ENCODE assay signal across 25 cellular contexts in the genomic region with DNA sequence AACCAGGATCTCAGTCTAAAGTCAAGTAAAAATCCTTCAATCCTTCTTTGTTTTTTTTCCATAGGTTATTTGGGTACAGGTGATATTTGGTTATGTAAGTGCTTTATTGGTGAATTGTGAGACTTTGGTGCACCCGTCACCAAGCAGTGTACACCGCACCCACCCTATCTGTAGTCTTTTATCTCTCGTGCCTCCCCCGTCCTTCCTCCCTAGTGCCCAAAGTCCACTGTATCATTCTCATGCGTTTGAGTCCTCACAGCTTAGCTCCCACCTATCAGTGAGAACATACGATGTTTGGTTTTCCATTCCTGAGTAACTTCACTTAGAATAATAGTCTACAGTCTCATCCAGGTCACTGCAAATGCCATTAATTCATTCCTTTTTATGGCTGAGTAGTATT. TPM values are rescaled to one million over a fixed set of nuclear protein-coding genes. Genes with fewer than 3 reads are reported as not detected.
A peak's percentile ranks its signal among the peaks of the same experiment; 100 is the strongest.
DNase-seq lines count a peak whose midpoint lies in the region; ATAC-seq, FAIRE-seq and TF ChIP-seq lines count a peak whose summit lies in the region.
"Had no signal": no experiment of that assay in that cellular context is flagged by ENCODE, and none has a peak within 500 bp of the region (broad histone marks: within the 10 kb centered on the region; RNA-seq: fewer than 3 reads in every experiment).

No MANE protein-coding gene starts in this region.

- no peaks in the 10 kb centered on the region for H3F3A ChIP-seq in PC-3 (ENCODE audit: low read length, unreplicated experiment)

- H3K79me2 ChIP-seq in PC-3 (ENCODE audit: low read length) = no peaks in the 10 kb centered on the region

- no peak for FAIRE-seq in small intestine (lab: Jason Lieb, UNC)
- FAIRE-seq: GM12891, GM18507 had no signal

- CTCF ChIA-PET in HEK293 (lab: Yijun Ruan, JAX) = no interaction called here
- CTCF ChIA-PET in PC-3 (lab: Charles Lee) = no interaction called here

- ATAC-seq in PC-3 = no peak
- ATAC-seq in activated T-cell treated with anti-CD3 and anti-CD28 coated beads, Interleukin-2, amount 50 U/mL, for 72 hours (replicated peaks in 1 of 2) = no peak
- no peak for ATAC-seq in HG03045 (IDR thresholded peaks at IDR 0.05; ENCODE audit: unreplicated experiment)
- ATAC-seq: GM23338, HCT116 had no signal

- BruUV-seq in PC-3 (replicated peaks; lab: Mats Ljungman, UMichigan) = no TSS peak

- H3K27ac ChIP-seq in HEK293 (ENCODE audit: extremely low read depth, low read depth, low read length) (no peak overlapping the region), PC-3 (ENCODE audit: low read length) (peak overlapping the region; percentile 91), small intestine (ENCODE audit: low read depth in 1 of 2, low read length in 1 of 2) (no peak overlapping the region), left ventricle myocardium inferior (replicated peaks) (no peak overlapping the region)

- peaks cover 22% of the 10 kb centered on the region for H3K4me1 Mint-ChIP-seq in activated T-cell treated with anti-CD3 and anti-CD28 coated beads, Interleukin-2, amount 50 U/mL, for 72 hours (ENCODE audit: low read depth)
- H3K4me1 Mint-ChIP-seq: CD4-positive, alpha-beta memory T cell; GM23338 had no signal

- POLR2A ChIA-PET in HEK293 (lab: Yijun Ruan, JAX) = no interaction called here
- POLR2A ChIA-PET in PC-3 (lab: Charles Lee; ENCODE audit: unreplicated experiment) = no interaction called here

- H3K4me3 ChIP-seq in HEK293 (ENCODE audit: low read depth, low read length) (no peak overlapping the region), PC-3 (ENCODE audit: low read length) (no peak overlapping the region), small intestine (ENCODE audit: low read depth in 1 of 2, low read length in 2 of 2) (no peak overlapping the region), left ventricle myocardium inferior (no peak overlapping the region)
- H3K4me3 ChIP-seq: GM23338 had no signal

- H3K9me3 ChIP-seq in HEK293 (ENCODE audit: control insufficient read depth, insufficient read depth, low read depth, low read length) (no peaks in the 10 kb centered on the region; the same call in 1 of the 2 replicates), PC-3 (ENCODE audit: low read length) (no peaks in the 10 kb centered on the region), small intestine (ENCODE audit: control insufficient read depth, low read depth) (no peaks in the 10 kb centered on the region), left ventricle myocardium inferior (replicated peaks) (peaks cover 21% of the 10 kb centered on the region)

- no peak overlapping the region for H3K9ac ChIP-seq in PC-3 (ENCODE audit: low read length)

- H3K36me3 Mint-ChIP-seq in activated T-cell treated with anti-CD3 and anti-CD28 coated beads, Interleukin-2, amount 50 U/mL, for 72 hours (ENCODE audit: insufficient read depth in 2 of 2) = peaks cover 0 to 2% of the 10 kb centered on the region in 2 donors
- H3K36me3 Mint-ChIP-seq: CD4-positive, alpha-beta memory T cell had no signal

- H2AFZ ChIP-seq in PC-3 (ENCODE audit: low read length) = no peak overlapping the region
- H2AFZ ChIP-seq: GM23338 had no signal

- no peaks in the 10 kb centered on the region for H4K20me1 ChIP-seq in PC-3 (ENCODE audit: low read length)

- H3K4me1 ChIP-seq in HEK293 (ENCODE audit: control insufficient read depth, insufficient read depth, low read length) (no peaks in the 10 kb centered on the region), PC-3 (ENCODE audit: insufficient read depth, low read length) (peaks cover 40% of the 10 kb centered on the region), small intestine (ENCODE audit: control insufficient read depth in 2 of 2, insufficient read depth in 1 of 2, low read depth in 1 of 2, low read length in 1 of 2) (no peaks in the 10 kb centered on the region), left ventricle myocardium inferior (peaks cover 13% of the 10 kb centered on the region)

- no peak for DNase-seq in PC-3
- DNase-seq in small intestine = peak; percentile 35
- DNase-seq in left ventricle myocardium inferior = no peak
- DNase-seq in activated T-cell treated with anti-CD3 and anti-CD28 coated beads, Interleukin-2, amount 50 U/mL, for 72 hours = no peak
- DNase-seq: C1 segment of cervical spinal cord; Calu3; CD4-positive, alpha-beta memory T cell; COR-L47; DMS53; DMS79 treated with DMSO at 0.1 percent for 48 hours; GF-D8; H9; HFFc6 had no signal

- H3K27ac Mint-ChIP-seq in activated T-cell treated with anti-CD3 and anti-CD28 coated beads, Interleukin-2, amount 50 U/mL, for 72 hours = no peak overlapping the region
- H3K27ac Mint-ChIP-seq: CD4-positive, alpha-beta memory T cell; GM23338; H9; HFFc6 had no signal

- H3K4me3 Mint-ChIP-seq in activated T-cell treated with anti-CD3 and anti-CD28 coated beads, Interleukin-2, amount 50 U/mL, for 72 hours = no peak overlapping the region
- H3K4me3 Mint-ChIP-seq: CD4-positive, alpha-beta memory T cell; GM23338; H9; HFFc6 had no signal

- H3K27me3 ChIP-seq in PC-3 (ENCODE audit: low read length) (no peaks in the 10 kb centered on the region), small intestine (ENCODE audit: control insufficient read depth in 2 of 2, insufficient read depth in 2 of 2, low read length in 2 of 2) (no peaks in the 10 kb centered on the region), left ventricle myocardium inferior (ENCODE audit: low read depth) (no peaks in the 10 kb centered on the region)

- H3K9me2 ChIP-seq in PC-3 (replicated peaks; ENCODE audit: low read length) = no peaks in the 10 kb centered on the region

- intact Hi-C loops in PC-3 (cut with micrococcal nuclease) (no loop called here), left ventricle myocardium inferior (cut with micrococcal nuclease) (no loop called here)

- H3K4me2 ChIP-seq in PC-3 (ENCODE audit: low read length) = 0 out of 2 replicates have a peak overlapping the region, but pooled peaks have one; percentile 54
- H3K4me2 ChIP-seq: GM23338 had no signal

- TF ChIP-seq CTCF in HEK293 (tag by site-specific recombination; IDR thresholded peaks at IDR 0.05) (no peak), PC-3 (conservative IDR thresholded peaks at IDR 0.05; ENCODE audit: low read depth, low read length) (no peak), left ventricle myocardium inferior (IDR thresholded peaks at IDR 0.05; ENCODE audit: borderline replicate concordance) (no peak)

- 10 to 51% (median 35%) methylated on average over 6 of the region's 6 CpGs for WGBS in small intestine, 3 donors

- no peaks in the 10 kb centered on the region for H3K9me3 Mint-ChIP-seq in activated T-cell treated with anti-CD3 and anti-CD28 coated beads, Interleukin-2, amount 50 U/mL, for 72 hours

- peaks cover 62% of the 10 kb centered on the region for H3K27me3 Mint-ChIP-seq in activated T-cell treated with anti-CD3 and anti-CD28 coated beads, Interleukin-2, amount 50 U/mL, for 72 hours (ENCODE audit: low read depth)

- H3K36me3 ChIP-seq in HEK293 (ENCODE audit: control insufficient read depth in 2 of 2, insufficient read depth in 1 of 2, low read length in 2 of 2) (no peaks in the 10 kb centered on the region), PC-3 (ENCODE audit: low read depth, low read length) (no peaks in the 10 kb centered on the region), small intestine (ENCODE audit: control insufficient read depth in 2 of 2, insufficient read depth in 2 of 2, low read length in 2 of 2) (no peaks in the 10 kb centered on the region), left ventricle myocardium inferior (no peaks in the 10 kb centered on the region)

TF ChIP-seq in HEK293, 187 proteins besides CTCF, POLR2A, EP300 and RAD21:
- peak; percentile 57; the same call in 1 of the 2 replicates for TF ChIP-seq ZNF146 (tag by site-specific recombination; IDR thresholded peaks at IDR 0.05)
- TF ChIP-seq, protein P1, sequence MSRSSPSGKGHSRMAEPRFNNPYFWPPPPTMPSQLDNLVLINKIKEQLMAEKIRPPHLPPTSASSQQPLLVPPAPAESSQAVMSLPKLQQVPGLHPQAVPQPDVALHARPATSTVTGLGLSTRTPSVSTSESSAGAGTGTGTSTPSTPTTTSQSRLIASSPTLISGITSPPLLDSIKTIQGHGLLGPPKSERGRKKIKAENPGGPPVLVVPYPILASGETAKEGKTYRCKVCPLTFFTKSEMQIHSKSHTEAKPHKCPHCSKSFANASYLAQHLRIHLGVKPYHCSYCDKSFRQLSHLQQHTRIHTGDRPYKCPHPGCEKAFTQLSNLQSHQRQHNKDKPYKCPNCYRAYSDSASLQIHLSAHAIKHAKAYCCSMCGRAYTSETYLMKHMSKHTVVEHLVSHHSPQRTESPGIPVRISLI (tag by site-specific recombination; IDR thresholded peaks at IDR 0.05) = no peak

RNA-seq across cellular contexts. Expression of a gene that starts 0.9 kb away (rescaled TPM):
- total RNA-seq in PC-3 (2014; rRNA removed) (0.06 TPM in 1 of 2 replicates, not detected in the other), left ventricle myocardium inferior (0.08 TPM)
- not detected for polyA plus RNA-seq in small intestine
- total RNA-seq in activated T-cell treated with anti-CD3 and anti-CD28 coated beads, Interleukin-2, amount 50 U/mL, for 72 hours = not detected
- total RNA-seq: A673; Calu3; CD4-positive, alpha-beta memory T cell; Daoy; G401; GM23338; H4; H9; HFFc6 had no signal
- polyA plus RNA-seq: BJ; CD4-positive, alpha-beta memory T cell; GM23338 had no signal

RNA-seq across cellular contexts. Expression of a gene that starts 27.6 kb away (rescaled TPM):
- not detected in 2 replicates for total RNA-seq in PC-3 (2014; rRNA removed)
- under 1 TPM; 0.22 to 0.89 (median 0.81) TPM for polyA plus RNA-seq in small intestine
- total RNA-seq in left ventricle myocardium inferior = not detected
- total RNA-seq in activated T-cell treated with anti-CD3 and anti-CD28 coated beads, Interleukin-2, amount 50 U/mL, for 72 hours = not detected
- total RNA-seq: A172; A673; Calu3; CD4-positive, alpha-beta memory T cell; Daoy; G401; GM23338; H4; H9; HFFc6 had no signal
- polyA plus RNA-seq: BJ; CD4-positive, alpha-beta memory T cell; GM23338 had no signal
